In the genomic region with DNA sequence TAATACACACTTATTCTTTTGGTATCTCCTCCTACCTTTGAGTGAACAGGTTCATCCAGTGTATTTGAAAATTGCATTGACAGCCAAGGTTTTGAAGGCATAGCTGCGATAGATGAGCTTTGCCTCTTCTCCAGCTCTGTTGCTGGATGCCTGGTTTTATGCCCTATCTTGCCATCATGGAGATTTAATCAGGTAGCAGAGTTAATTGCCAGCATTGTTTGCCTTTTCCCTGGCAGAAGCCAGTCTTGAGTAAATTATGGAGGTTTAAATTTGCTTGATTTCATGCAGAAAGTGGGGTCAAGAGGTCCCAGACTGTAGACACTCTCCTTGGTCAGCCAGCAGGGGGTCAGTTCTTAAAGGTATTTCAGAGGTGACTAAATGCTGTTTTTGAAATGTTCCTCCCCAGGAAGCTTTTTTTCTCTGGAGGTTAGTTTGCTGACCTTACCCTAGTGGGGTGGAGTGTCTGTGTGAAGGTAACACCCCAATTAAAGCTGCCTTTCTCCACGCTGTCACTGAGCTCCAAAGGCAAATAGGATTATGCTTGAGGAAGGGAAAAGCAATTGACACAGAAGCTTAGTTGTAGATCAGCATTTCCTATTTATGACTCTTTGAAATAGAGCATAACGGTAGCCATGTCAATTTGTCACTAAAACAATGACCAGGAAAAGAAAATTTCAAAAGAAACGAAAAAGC, we compare ENCODE assay signal across 1 cellular context.
TF ChIP-seq lines count a peak whose summit lies in the region.

No MANE protein-coding gene starts in this region.

TF ChIP-seq in GM23338, 12 proteins besides CTCF, POLR2A, EP300 and RAD21 (continued from another document):
- TF ChIP-seq ZNF462 (CRISPR knock-in tag; IDR thresholded peaks at IDR 0.05) (no peak), EZH2 (IDR thresholded peaks at IDR 0.05; ENCODE audit: low read depth, unreplicated experiment) (no peak)
